ENCODE assay signal across 8 cellular contexts in the genomic region with DNA sequence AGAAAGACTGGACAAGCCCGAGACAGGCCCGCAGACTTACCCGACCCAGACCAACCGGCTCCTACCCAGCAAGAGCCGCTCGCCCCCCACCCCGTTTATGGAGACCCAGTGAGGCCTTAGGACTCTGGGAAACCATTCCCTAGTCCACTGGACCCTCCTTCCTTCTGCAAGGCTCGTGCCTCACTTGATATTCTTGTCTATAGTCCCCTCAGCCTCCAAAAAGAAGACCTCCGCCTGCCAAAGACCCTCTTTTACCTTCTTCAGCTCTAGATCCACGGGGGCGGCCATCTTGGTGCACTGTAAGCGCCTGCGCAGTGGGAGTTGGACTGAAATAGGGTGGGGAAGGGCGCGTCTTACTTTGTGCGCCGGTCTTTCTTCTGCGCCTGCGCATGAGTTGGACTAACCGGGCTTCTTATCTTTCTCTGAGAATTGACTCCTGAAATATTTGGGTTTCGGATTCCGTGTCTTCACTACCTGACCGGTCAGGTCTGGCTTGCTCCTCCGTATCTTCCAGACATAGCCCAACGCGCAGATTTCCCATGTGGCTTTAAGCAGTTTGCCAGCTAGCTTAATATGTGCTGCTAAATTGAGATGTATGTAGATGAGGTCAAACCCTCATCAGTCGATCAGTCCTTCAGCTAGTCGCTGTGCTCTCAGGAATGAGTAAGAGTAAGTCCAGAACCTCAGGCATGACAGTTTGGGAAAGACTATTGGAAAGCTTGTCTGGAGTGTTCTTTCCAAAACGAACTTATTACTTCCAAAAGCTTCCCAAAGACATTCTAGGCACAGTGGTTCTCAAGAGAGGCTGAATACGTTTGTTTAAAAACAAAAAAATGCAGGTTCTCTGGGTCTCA. TPM values are rescaled to one million over a fixed set of nuclear protein-coding genes. Genes with fewer than 3 reads are reported as not detected.
DNase-seq lines count a peak whose midpoint lies in the region; ATAC-seq and TF ChIP-seq lines count a peak whose summit lies in the region.

PFDN1 (minus strand) TSS at position 316 of the 854 bp plus-strand sequence; CDS start at position 288, 28 bp downstream.

- TF ChIP-seq CTCF in CD8-positive, alpha-beta T cell (IDR thresholded peaks at IDR 0.05) = no peak

- POLR2A ChIA-PET in CD8-positive, alpha-beta T cell (lab: Charles Lee) = interaction anchor here (1.4 kb wide), 1 partner anchor 40 kb away, joined by 4 read pairs; no protein-coding TSS in a partner anchor
- POLR2A ChIA-PET in activated CD8-positive, alpha-beta memory T cell treated with anti-CD3 and anti-CD28 coated beads for 36 hours (lab: Charles Lee) = interaction anchor here (0.6 to 1.5 kb wide), 3 partner anchors 43 to 345 kb away, joined by 3 to 5 read pairs (median 3); partner anchors contain the start of gene HBEGF

- no peaks in the 10 kb centered on the region for H3K36me3 ChIP-seq in CD8-positive, alpha-beta T cell (ENCODE audit: insufficient read depth, low read length)

- no peaks in the 10 kb centered on the region for H3K27me3 ChIP-seq in CD8-positive, alpha-beta T cell (ENCODE audit: insufficient read depth, low read length)

- intact Hi-C loops in CD8-positive, alpha-beta T cell (cut with DNase I, micrococcal nuclease) = loop anchor here (1.0 to 10.0 kb wide), 12 partner anchors 43 to 344 kb away; partner anchors contain the start of genes ANKHD1 (in 2 of the 2), APBB3 (in 1 of the 2), CD14 (in 1 of the 2) and CYSTM1 (in 1 of the 2)

- H3K27ac Mint-ChIP-seq in CD8-positive, alpha-beta T cell = peak within 1 kb of the TSS; percentile 98
- peak within 1 kb of the TSS; percentile 96 to 98 for H3K27ac Mint-ChIP-seq in effector memory CD8-positive, alpha-beta T cell

- H3K4me1 Mint-ChIP-seq in CD8-positive, alpha-beta T cell (ENCODE audit: low read depth) = peaks cover 29% of the 10 kb centered on the region
- peaks cover 9 to 22% of the 10 kb centered on the region in 2 donors for H3K4me1 Mint-ChIP-seq in effector memory CD8-positive, alpha-beta T cell (ENCODE audit: low read depth in 2 of 2)

- H3K4me3 Mint-ChIP-seq in CD8-positive, alpha-beta T cell = peak within 1 kb of the TSS; percentile 99
- H3K4me3 Mint-ChIP-seq in effector memory CD8-positive, alpha-beta T cell = peak within 1 kb of the TSS; percentile 94 to 97

- peaks cover 14% of the 10 kb centered on the region for H3K4me1 ChIP-seq in CD8-positive, alpha-beta T cell (ENCODE audit: insufficient read depth, low read length)

- peaks cover 26% of the 10 kb centered on the region for H3K36me3 Mint-ChIP-seq in CD8-positive, alpha-beta T cell
- peaks cover 32% of the 10 kb centered on the region for H3K36me3 Mint-ChIP-seq in effector memory CD8-positive, alpha-beta T cell (ENCODE audit: insufficient read depth)

- H3K9me3 Mint-ChIP-seq in CD8-positive, alpha-beta T cell = no peaks in the 10 kb centered on the region
- no peaks in the 10 kb centered on the region for H3K9me3 Mint-ChIP-seq in effector memory CD8-positive, alpha-beta T cell

- H3K4me3 ChIP-seq in CD8-positive, alpha-beta T cell (ENCODE audit: low read depth, low read length) = peak within 1 kb of the TSS; percentile 73

- H3K27ac ChIP-seq in CD8-positive, alpha-beta T cell (ENCODE audit: low read depth, low read length) = peak within 1 kb of the TSS; percentile 61

- peak; percentile 77 to 94 (median 89) for DNase-seq in CD8-positive, alpha-beta T cell
- DNase-seq in HT-29 (ENCODE audit: low spot score) = peak; percentile 96
- peak; percentile 92 to 95 for DNase-seq in NOMO-1 (lab: John Stamatoyannopoulos, UW; ENCODE audit: unreplicated experiment in 2 of 2)
- peak; percentile 84 to 89 (median 85) for DNase-seq in effector memory CD8-positive, alpha-beta T cell
- peak; percentile 98 for DNase-seq in medulla oblongata (ENCODE audit: extremely low spot score)
- peak; percentile 89 for DNase-seq in stimulated activated CD8-positive, alpha-beta memory T cell treated with anti-CD3 and anti-CD28 coated beads, Interleukin-12 subunit alpha, Interleukin-12 subunit beta, amount 100 ng/mL, for 1 hour (ENCODE audit: low read depth)

- no peaks in the 10 kb centered on the region for H3K9me3 ChIP-seq in CD8-positive, alpha-beta T cell (ENCODE audit: low read length)

- peak; percentile 100 for ATAC-seq in CD8-positive, alpha-beta T cell
- ATAC-seq in GM19467 (IDR thresholded peaks at IDR 0.05; ENCODE audit: unreplicated experiment) = peak; percentile 93
- ATAC-seq in effector memory CD8-positive, alpha-beta T cell (replicated peaks) = peak; percentile 98

- CTCF ChIA-PET in CD8-positive, alpha-beta T cell (lab: Charles Lee) = interaction anchor here (1.3 to 3.4 kb wide), 5 partner anchors 20 to 57 kb away, joined by 3 to 14 read pairs (median 4); partner anchors contain the start of gene SLC4A9
- CTCF ChIA-PET in activated CD8-positive, alpha-beta memory T cell treated with anti-CD3 and anti-CD28 coated beads for 36 hours (lab: Charles Lee) = interaction anchor here (0.7 to 1.1 kb wide), 4 partner anchors 44 to 63 kb away, joined by 3 to 4 read pairs (median 4); partner anchors contain the start of gene HBEGF

- peaks cover 4% of the 10 kb centered on the region for H3K27me3 Mint-ChIP-seq in CD8-positive, alpha-beta T cell (ENCODE audit: low read depth)
- H3K27me3 Mint-ChIP-seq in effector memory CD8-positive, alpha-beta T cell = peaks cover 6 to 11% of the 10 kb centered on the region in 2 donors

RNA-seq across cellular contexts. Expression of gene PFDN1, which starts in this region (rescaled TPM):
- total RNA-seq in CD8-positive, alpha-beta T cell = 10 to 100 TPM; 28.4 to 30.5 TPM
- total RNA-seq in HT-29 (2014; rRNA removed; shearing (Covaris generic)) = 60.7 and 61.2 TPM in 2 replicates
- total RNA-seq in activated CD8-positive, alpha-beta memory T cell treated with anti-CD3 and anti-CD28 coated beads for 36 hours = 10 to 100 TPM; 67.0 TPM

Comparison
In these comparisons a context has a peak if more than half of its experiments do, and no peak if none do; other contexts are left out.
1. Peak in every context shown above with its lines: DNase-seq, ATAC-seq, H3K4me3 ChIP-seq and H3K27ac ChIP-seq.